In the genomic region with DNA sequence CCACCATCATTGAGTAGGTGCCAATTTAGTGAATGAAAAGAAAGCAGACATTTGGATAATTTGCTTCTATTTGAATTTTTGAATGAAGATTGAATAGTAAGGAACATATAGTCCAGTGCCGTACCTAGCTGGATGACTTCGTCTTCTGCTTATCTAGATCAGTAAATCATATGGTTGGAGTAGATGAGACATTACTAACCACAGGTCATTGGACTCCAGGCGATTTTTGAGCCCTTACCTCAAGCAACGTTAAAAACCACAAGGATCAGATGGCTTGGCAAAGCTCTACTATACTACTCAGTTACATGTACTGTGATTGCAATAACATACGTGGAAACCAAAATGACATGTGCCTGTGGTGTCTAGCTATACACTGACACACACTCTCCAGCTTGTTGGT, we compare ENCODE assay signal across 10 cellular contexts. TPM values are rescaled to one million over a fixed set of nuclear protein-coding genes. Genes with fewer than 3 reads are reported as not detected.
DNase-seq lines count a peak whose midpoint lies in the region; ATAC-seq and TF ChIP-seq lines count a peak whose summit lies in the region.
"Had no signal": no experiment of that assay in that cellular context is flagged by ENCODE, and none has a peak within 500 bp of the region (broad histone marks: within the 10 kb centered on the region; RNA-seq: fewer than 3 reads in every experiment).

No MANE protein-coding gene starts in this region.

- WGBS in sigmoid colon, 2 donors: 74 to 79% methylated on average over 5 of the region's 5 CpGs

- peak overlapping the region in 2 of 4 donors; percentile 99 for H3K27ac ChIP-seq in sigmoid colon

- no peaks in the 10 kb centered on the region for H3K36me3 ChIP-seq in sigmoid colon
- H3K36me3 ChIP-seq: cardiac muscle cell had no signal

- no peak for TF ChIP-seq POLR2A in sigmoid colon (IDR thresholded peaks at IDR 0.05)

- ATAC-seq in activated CD4-positive, alpha-beta T cell treated with anti-CD3 and anti-CD28 coated beads for 36 hours: no peak
- ATAC-seq in effector memory CD8-positive, alpha-beta T cell (replicated peaks): no peak

- CTCF ChIA-PET in activated CD4-positive, alpha-beta T cell treated with anti-CD3 and anti-CD28 coated beads for 36 hours (lab: Charles Lee): interaction anchor here (1.1 to 14.1 kb wide), 11 partner anchors 7 to 148 kb away, joined by 3 to 374 read pairs (median 6); a partner anchor contains a TSS

- H3K4me1 Mint-ChIP-seq in activated CD4-positive, alpha-beta T cell treated with anti-CD3 and anti-CD28 coated beads for 36 hours: peaks cover 25% of the 10 kb centered on the region
- peaks cover 11 to 17% of the 10 kb centered on the region in 2 donors for H3K4me1 Mint-ChIP-seq in effector memory CD8-positive, alpha-beta T cell (ENCODE audit: low read depth in 2 of 2)

- no peaks in the 10 kb centered on the region for H3K27me3 ChIP-seq in sigmoid colon
- H3K27me3 ChIP-seq: cardiac muscle cell had no signal

- peak overlapping the region; percentile 97 for H3K4me3 Mint-ChIP-seq in activated CD4-positive, alpha-beta T cell treated with anti-CD3 and anti-CD28 coated beads for 36 hours
- H3K4me3 Mint-ChIP-seq in effector memory CD8-positive, alpha-beta T cell: peak overlapping the region; percentile 73 to 95

- peaks cover 2% of the 10 kb centered on the region for H3K27me3 Mint-ChIP-seq in activated CD4-positive, alpha-beta T cell treated with anti-CD3 and anti-CD28 coated beads for 36 hours
- H3K27me3 Mint-ChIP-seq in effector memory CD8-positive, alpha-beta T cell: peaks cover 0 to 10% of the 10 kb centered on the region in 2 donors

- no peak for TF ChIP-seq EP300 in sigmoid colon (IDR thresholded peaks at IDR 0.05)

- DNase-seq in activated CD4-positive, alpha-beta T cell treated with anti-CD3 and anti-CD28 coated beads for 36 hours: no peak
- no peak for DNase-seq in activated CD4-positive, alpha-beta T cell treated with anti-CD3 and anti-CD28 coated beads for 1 hour
- DNase-seq in OCI-M1 (lab: John Stamatoyannopoulos, UW) (peak; percentile 89), sigmoid colon (no peak), GOT3 (lab: John Stamatoyannopoulos, UW) (no peak)
- DNase-seq in effector memory CD8-positive, alpha-beta T cell: no peak
- DNase-seq in effector CD4-positive, alpha-beta T cell: no peak
- no peak for DNase-seq in effector CD8-positive, alpha-beta T cell (lab: John Stamatoyannopoulos, UW)

- H3K36me3 Mint-ChIP-seq in activated CD4-positive, alpha-beta T cell treated with anti-CD3 and anti-CD28 coated beads for 36 hours (ENCODE audit: low read depth): no peaks in the 10 kb centered on the region
- H3K36me3 Mint-ChIP-seq in effector memory CD8-positive, alpha-beta T cell (ENCODE audit: insufficient read depth): peaks cover 12% of the 10 kb centered on the region

- H3K9me3 ChIP-seq in sigmoid colon: no peaks in the 10 kb centered on the region

- peak overlapping the region; percentile 99 for H3K27ac Mint-ChIP-seq in activated CD4-positive, alpha-beta T cell treated with anti-CD3 and anti-CD28 coated beads for 36 hours
- H3K27ac Mint-ChIP-seq in effector memory CD8-positive, alpha-beta T cell: peak overlapping the region in 1 of 2 donors; percentile 56

- no peaks in the 10 kb centered on the region for H3K9me3 Mint-ChIP-seq in activated CD4-positive, alpha-beta T cell treated with anti-CD3 and anti-CD28 coated beads for 36 hours (ENCODE audit: low read depth)
- H3K9me3 Mint-ChIP-seq in effector memory CD8-positive, alpha-beta T cell: no peaks in the 10 kb centered on the region

- POLR2A ChIA-PET in activated CD4-positive, alpha-beta T cell treated with anti-CD3 and anti-CD28 coated beads for 36 hours (lab: Charles Lee): interaction anchor here (1.2 to 3.1 kb wide), 3 partner anchors 43 to 500 kb away, joined by 4 to 10 read pairs (median 10); a partner anchor contains a TSS

- intact Hi-C loops in activated CD4-positive, alpha-beta T cell treated with anti-CD3 and anti-CD28 coated beads for 36 hours (cut with DNase I, micrococcal nuclease): loop anchor here in 1 of 2 experiments (5.0 kb wide), 1 partner anchor 202 kb away; a partner anchor contains a TSS
- intact Hi-C loops in sigmoid colon (cut with DNase I): loop anchor here (5.0 kb wide), 2 partner anchors 127 to 217 kb away; no protein-coding TSS in a partner anchor

- H3K4me1 ChIP-seq in sigmoid colon: peaks cover 0 to 31% (median 20%) of the 10 kb centered on the region in 4 donors

- no peak for TF ChIP-seq CTCF in sigmoid colon (IDR thresholded peaks at IDR 0.05)

- peak overlapping the region in 3 of 4 donors; percentile 84 to 93 (median 88) for H3K4me3 ChIP-seq in sigmoid colon

RNA-seq across cellular contexts. Expression of a gene that starts 1.7 kb away (rescaled TPM):
- 10 to 100 TPM; 10.6 to 18.8 TPM for total RNA-seq in activated CD4-positive, alpha-beta T cell treated with anti-CD3 and anti-CD28 coated beads for 36 hours
- total RNA-seq in sigmoid colon: 10 to 100 TPM; 10.3 to 32.1 (median 13.4) TPM
- polyA plus RNA-seq in sigmoid colon: 10 to 100 TPM in 2 of 3 donors, 1 to 10 TPM in 1; 6.9 to 13.8 (median 11.0) TPM

RNA-seq across cellular contexts. Expression of a gene that starts 18.9 kb away (rescaled TPM):
- under 1 TPM in 1 of 2 experiments, not detected in 1; 0.05 TPM for total RNA-seq in activated CD4-positive, alpha-beta T cell treated with anti-CD3 and anti-CD28 coated beads for 36 hours
- under 1 TPM in 3 of 4 donors, not detected in 1; under 0.01 to 0.28 (median 0.16) TPM for total RNA-seq in sigmoid colon
- 10 to 100 TPM in 1 of 3 donors, 1 to 10 TPM in 2; 4.6 to 12.8 (median 7.8) TPM for polyA plus RNA-seq in sigmoid colon

RNA-seq across cellular contexts. Expression of a gene that starts 28.6 kb away (rescaled TPM):
- not detected for total RNA-seq in activated CD4-positive, alpha-beta T cell treated with anti-CD3 and anti-CD28 coated beads for 36 hours
- total RNA-seq in sigmoid colon: not detected
- under 1 TPM in 1 of 3 donors, not detected in 2; 0.03 TPM for polyA plus RNA-seq in sigmoid colon
- total RNA-seq: cardiac muscle cell, liver had no signal
- polyA plus RNA-seq: cardiac muscle cell, liver had no signal

RNA-seq across cellular contexts. Expression of a gene that starts 42.5 kb away (rescaled TPM):
- total RNA-seq in activated CD4-positive, alpha-beta T cell treated with anti-CD3 and anti-CD28 coated beads for 36 hours: 10 to 100 TPM; 64.5 to 84.3 TPM
- under 1 TPM in 1 of 4 donors, not detected in 3; 0.36 TPM for total RNA-seq in sigmoid colon
- polyA plus RNA-seq in sigmoid colon: 10 to 100 TPM in 1 of 3 donors, 1 to 10 TPM in 2; 4.8 to 25.7 (median 5.1) TPM
